1 cellular context compared by ENCODE assay signal in genomic region chr17:39921323-39921722, GRCh38.
TF ChIP-seq lines count a peak whose summit lies in the region.

No MANE protein-coding gene starts in this region.

TF ChIP-seq in HCT116, 20 proteins besides CTCF, POLR2A, EP300 and RAD21 (continued from another document):
- no peak for TF ChIP-seq EGR1 (IDR thresholded peaks at IDR 0.05; ENCODE audit: low read depth)
- no peak for TF ChIP-seq CEBPB (IDR thresholded peaks at IDR 0.05; ENCODE audit: low read depth)
- TF ChIP-seq SRF (IDR thresholded peaks at IDR 0.05; ENCODE audit: low read depth), result no peak
- TF ChIP-seq POLR2AphosphoS5 (IDR thresholded peaks at IDR 0.05; ENCODE audit: low read depth, low read length), result no peak
- TF ChIP-seq JUND (IDR thresholded peaks at IDR 0.05), result no peak
- no peak for TF ChIP-seq ATF3 (IDR thresholded peaks at IDR 0.05)
- TF ChIP-seq REST (IDR thresholded peaks at IDR 0.05; ENCODE audit: low read depth), result no peak
- TF ChIP-seq MAX (IDR thresholded peaks at IDR 0.05), result no peak
- no peak for TF ChIP-seq EZH2 (IDR thresholded peaks at IDR 0.05)
- TF ChIP-seq SP1 (IDR thresholded peaks at IDR 0.05; ENCODE audit: low read depth), result no peak
- TF ChIP-seq ELF1 (IDR thresholded peaks at IDR 0.05; ENCODE audit: borderline replicate concordance, low read depth), result no peak
